ENCODE assay signal across 4 cellular contexts in genomic region chr1:2686091-2686863, GRCh38. TPM values are rescaled to one million over a fixed set of nuclear protein-coding genes. Genes with fewer than 3 reads are reported as not detected.
"Had no signal": no experiment of that assay in that cellular context is flagged by ENCODE, and none has a peak within 500 bp of the region (broad histone marks: within the 10 kb centered on the region; RNA-seq: fewer than 3 reads in every experiment).

No MANE protein-coding gene starts in this region.

RNA-seq across cellular contexts. Expression of gene MMEL1, which starts 53.5 kb away (rescaled TPM):
- total RNA-seq: activated B cell treated with CpG ODN at 0.5 μM for 24 hours, ascending aorta, bronchial epithelial cell, cardiac muscle cell had no signal
